In genomic region chr1:52920791-52921291, GRCh38 we compare ENCODE assay signal across 8 cellular contexts. TPM values are rescaled to one million over a fixed set of nuclear protein-coding genes. Genes with fewer than 3 reads are reported as not detected.
DNase-seq lines count a peak whose midpoint lies in the region; ATAC-seq, FAIRE-seq and TF ChIP-seq lines count a peak whose summit lies in the region.

No MANE protein-coding gene starts in this region.

- no peaks in the 10 kb centered on the region for H3K9me3 Mint-ChIP-seq in activated CD4-positive, alpha-beta memory T cell treated with anti-CD3 and anti-CD28 coated beads for 36 hours

- peak; percentile 68 to 85 (median 76) for ATAC-seq in pancreas
- no peak for ATAC-seq in HG03457 (IDR thresholded peaks at IDR 0.05; ENCODE audit: unreplicated experiment)

- WGBS in pancreas, 2 donors, result 8 to 9% methylated on average over 35 of the region's 35 CpGs

- H3K36me3 Mint-ChIP-seq in activated CD4-positive, alpha-beta memory T cell treated with anti-CD3 and anti-CD28 coated beads for 36 hours, result no peaks in the 10 kb centered on the region

- H3K4me3 ChIP-seq in pancreas, result peak overlapping the region; percentile 67 to 90 (median 75)

- no peaks in the 10 kb centered on the region for H3K36me3 ChIP-seq in pancreas

- H3K4me1 Mint-ChIP-seq in activated CD4-positive, alpha-beta memory T cell treated with anti-CD3 and anti-CD28 coated beads for 36 hours (ENCODE audit: low read depth), result peaks cover 24% of the 10 kb centered on the region

- H3K27ac Mint-ChIP-seq in activated CD4-positive, alpha-beta memory T cell treated with anti-CD3 and anti-CD28 coated beads for 36 hours, result no peak overlapping the region

- no peaks in the 10 kb centered on the region for H3K27me3 Mint-ChIP-seq in activated CD4-positive, alpha-beta memory T cell treated with anti-CD3 and anti-CD28 coated beads for 36 hours

- intact Hi-C loops in activated CD4-positive, alpha-beta memory T cell treated with anti-CD3 and anti-CD28 coated beads for 36 hours (cut with micrococcal nuclease), result loop anchor here (1.0 to 10.0 kb wide), 2 partner anchors 218 to 366 kb away; partner anchors contain the start of gene TUT4
- intact Hi-C loops in pancreas (cut with DNase I), result no loop called here

- peak overlapping the region; percentile 76 for H3K4me3 Mint-ChIP-seq in activated CD4-positive, alpha-beta memory T cell treated with anti-CD3 and anti-CD28 coated beads for 36 hours

- DNase-seq in DMS53 treated with DMSO at 0.1 percent for 48 hours (lab: John Stamatoyannopoulos, UW; ENCODE audit: unreplicated experiment) (peak; percentile 16), glomerular visceral epithelial cell (ENCODE audit: extremely low spot score) (peak; percentile 32), pancreas (peak; percentile 36 to 78 (median 56)), dedifferentiated amniotic fluid mesenchymal stem cell (ENCODE audit: extremely low spot score) (no peak), HT-29 (ENCODE audit: low spot score) (no peak)
- DNase-seq in activated CD4-positive, alpha-beta memory T cell treated with anti-CD3 and anti-CD28 coated beads for 36 hours, result no peak
- DNase-seq in activated CD8-positive, alpha-beta memory T cell treated with anti-CD3 and anti-CD28 coated beads, Interleukin-2, amount 50 U/mL, for 48 hours, result no peak

- CTCF ChIA-PET in activated CD4-positive, alpha-beta memory T cell treated with anti-CD3 and anti-CD28 coated beads for 36 hours (lab: Charles Lee), result interaction anchor here (0.8 to 2.3 kb wide), 10 partner anchors 9 to 224 kb away, joined by 3 to 11 read pairs (median 4); partner anchors contain the start of genes COA7 and ZYG11A

- no peak for TF ChIP-seq CTCF in pancreas (IDR thresholded peaks at IDR 0.05)

- H3K27ac ChIP-seq in pancreas, result peak overlapping the region; percentile 83 to 91 (median 86)

- H3K4me1 ChIP-seq in pancreas, result peaks cover 0 to 10% (median 6%) of the 10 kb centered on the region in 3 donors

- H3K9me3 ChIP-seq in pancreas, result no peaks in the 10 kb centered on the region

- no peaks in the 10 kb centered on the region for H3K27me3 ChIP-seq in pancreas

- POLR2A ChIA-PET in activated CD4-positive, alpha-beta memory T cell treated with anti-CD3 and anti-CD28 coated beads for 36 hours (lab: Charles Lee), result no interaction called here

- FAIRE-seq in pancreas (lab: Jason Lieb, UNC), result no peak

RNA-seq across cellular contexts. Expression of gene ECHDC2, which starts 0.7 kb away (rescaled TPM):
- total RNA-seq in activated CD4-positive, alpha-beta memory T cell treated with anti-CD3 and anti-CD28 coated beads for 36 hours, result 10 to 100 TPM; 47.7 to 50.8 TPM
- 100 to 1,000 TPM in 2 of 6 donors, 10 to 100 TPM in 4; 54.5 to 139 (median 97.8) TPM for total RNA-seq in pancreas
- polyA plus RNA-seq in pancreas, result 100 to 1,000 TPM; 294 to 504 TPM
- total RNA-seq in HT-29 (2014; rRNA removed; shearing (Covaris generic)), result 46.5 and 47.6 TPM in 2 replicates

RNA-seq across cellular contexts. Expression of gene SCP2, which starts 6.2 kb away (rescaled TPM):
- 10 to 100 TPM; 78.1 to 81.1 TPM for total RNA-seq in activated CD4-positive, alpha-beta memory T cell treated with anti-CD3 and anti-CD28 coated beads for 36 hours
- total RNA-seq in pancreas, result 10 to 100 TPM; 45.7 to 83.2 (median 60.4) TPM
- polyA plus RNA-seq in pancreas, result 100 to 1,000 TPM in 1 of 2 donors, 10 to 100 TPM in 1; 73.4 to 110 TPM
- total RNA-seq in HT-29 (2014; rRNA removed; shearing (Covaris generic)), result 48.1 and 48.7 TPM in 2 replicates

Comparison
In these comparisons a context has a peak if more than half of its experiments do, and no peak if none do; other contexts are left out.
1. DNase-seq: peak in DMS53 treated with DMSO at 0.1 percent for 48 hours (single experiment), glomerular visceral epithelial cell (single experiment) and pancreas (6 of 6); none in activated CD4-positive, alpha-beta memory T cell treated with anti-CD3 and anti-CD28 coated beads for 36 hours (single experiment), dedifferentiated amniotic fluid mesenchymal stem cell (single experiment), HT-29 (single experiment) and activated CD8-positive, alpha-beta memory T cell treated with anti-CD3 and anti-CD28 coated beads, Interleukin-2, amount 50 U/mL, for 48 hours (single experiment).